In the genomic region with DNA sequence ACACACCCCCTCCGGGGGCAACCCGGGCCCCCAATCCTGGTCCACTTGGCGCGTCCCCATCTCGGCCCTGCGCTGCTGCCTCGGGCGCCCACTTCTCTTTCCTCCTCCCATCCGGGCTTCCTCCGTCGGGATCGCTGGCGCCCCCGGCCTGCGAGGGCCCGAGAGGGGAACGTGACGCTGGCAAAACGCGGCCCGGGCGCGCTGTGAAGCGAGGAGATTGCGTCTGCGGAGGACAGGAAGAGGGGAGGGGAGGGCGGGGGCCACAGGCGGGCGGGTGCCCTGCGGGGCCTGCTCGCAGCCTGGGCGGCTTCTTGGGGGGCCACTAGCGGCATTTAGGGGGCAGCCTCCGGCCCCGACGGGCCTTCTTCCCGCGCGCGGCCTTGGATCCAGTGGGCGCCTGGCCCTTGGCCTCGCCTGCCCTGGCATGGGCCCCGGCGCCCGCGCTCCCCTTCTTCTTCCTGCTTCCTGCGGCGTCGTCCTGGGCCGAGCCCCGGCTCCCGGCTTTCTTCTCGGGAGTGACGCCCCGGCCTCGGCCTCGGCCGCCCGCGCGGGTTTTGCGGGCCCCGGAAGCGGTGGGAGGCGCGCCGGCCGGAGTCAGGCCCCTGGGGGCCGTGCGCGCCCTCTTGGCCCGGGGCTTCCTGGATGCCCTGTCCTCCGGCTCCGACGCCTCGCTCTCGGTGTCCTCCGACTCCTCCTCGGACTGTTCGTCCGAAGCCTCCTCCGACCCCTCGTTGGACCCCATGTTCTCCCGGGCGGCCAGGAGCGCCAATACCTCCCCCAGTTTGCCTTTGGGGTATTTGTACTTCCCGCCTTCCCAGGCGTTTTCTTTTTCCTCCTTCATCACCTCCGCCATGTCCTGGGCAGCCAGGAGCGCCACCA, we compare ENCODE assay signal across 8 cellular contexts. TPM values are rescaled to one million over a fixed set of nuclear protein-coding genes. Genes with fewer than 3 reads are reported as not detected.
DNase-seq lines count a peak whose midpoint lies in the region; ATAC-seq and TF ChIP-seq lines count a peak whose summit lies in the region.

No MANE protein-coding gene starts in this region.

- no peaks in the 10 kb centered on the region for H3K36me3 Mint-ChIP-seq in activated naive CD8-positive, alpha-beta T cell treated with anti-CD3 and anti-CD28 coated beads for 36 hours
- H3K36me3 Mint-ChIP-seq in stimulated activated effector memory CD8-positive, alpha-beta T cell treated with anti-CD3 and anti-CD28 coated beads, Interleukin-12 subunit alpha, Interleukin-12 subunit beta, amount 100 ng/mL, for 72 hours, result peaks cover 5% of the 10 kb centered on the region
- H3K36me3 Mint-ChIP-seq in Caco-2 (ENCODE audit: insufficient read depth, unreplicated experiment), result no peaks in the 10 kb centered on the region

- peak overlapping the region; percentile 78 for H3K4me3 Mint-ChIP-seq in activated naive CD8-positive, alpha-beta T cell treated with anti-CD3 and anti-CD28 coated beads for 36 hours
- H3K4me3 Mint-ChIP-seq in stimulated activated effector memory CD8-positive, alpha-beta T cell treated with anti-CD3 and anti-CD28 coated beads, Interleukin-12 subunit alpha, Interleukin-12 subunit beta, amount 100 ng/mL, for 72 hours, result peak overlapping the region; percentile 57
- H3K4me3 Mint-ChIP-seq in Caco-2 (ENCODE audit: unreplicated experiment), result no peak overlapping the region

- H3K9ac ChIP-seq in iPS-15b (ENCODE audit: low read depth, low read length), result no peak overlapping the region

- intact Hi-C loops in Caco-2 (cut with micrococcal nuclease; ENCODE audit: unreplicated experiment), result no loop called here

- peaks cover 65% of the 10 kb centered on the region for H3K27me3 Mint-ChIP-seq in activated naive CD8-positive, alpha-beta T cell treated with anti-CD3 and anti-CD28 coated beads for 36 hours
- no peaks in the 10 kb centered on the region for H3K27me3 Mint-ChIP-seq in Caco-2 (ENCODE audit: insufficient read depth, unreplicated experiment)

- DNase-seq in RPMI8226, result peak; percentile 36
- DNase-seq in activated naive CD8-positive, alpha-beta T cell treated with anti-CD3 and anti-CD28 coated beads for 36 hours, result peak; percentile 40
- no peak for DNase-seq in stimulated activated effector memory CD8-positive, alpha-beta T cell treated with anti-CD3 and anti-CD28 coated beads, Interleukin-12 subunit alpha, Interleukin-12 subunit beta, amount 100 ng/mL, for 72 hours (ENCODE audit: low spot score in 2 of 2)
- DNase-seq in NOMO-1 treated with dmso at 0.1 percent for 144 hours (lab: John Stamatoyannopoulos, UW; ENCODE audit: unreplicated experiment), result no peak
- DNase-seq in iPS-NIHi7 (ENCODE audit: extremely low spot score), result no peak
- no peak for DNase-seq in Caco-2

- CTCF ChIA-PET in Caco-2 (lab: Charles Lee), result no interaction called here

- H3K4me1 Mint-ChIP-seq in activated naive CD8-positive, alpha-beta T cell treated with anti-CD3 and anti-CD28 coated beads for 36 hours, result peaks cover 20% of the 10 kb centered on the region
- peaks cover 32% of the 10 kb centered on the region for H3K4me1 Mint-ChIP-seq in stimulated activated effector memory CD8-positive, alpha-beta T cell treated with anti-CD3 and anti-CD28 coated beads, Interleukin-12 subunit alpha, Interleukin-12 subunit beta, amount 100 ng/mL, for 72 hours
- no peaks in the 10 kb centered on the region for H3K4me1 Mint-ChIP-seq in Caco-2 (ENCODE audit: low read depth, unreplicated experiment)

- H3K9me3 ChIP-seq in iPS-15b (ENCODE audit: control insufficient read depth, insufficient read depth, low read length) (no peaks in the 10 kb centered on the region), Caco-2 (no peaks in the 10 kb centered on the region)

- H3K36me3 ChIP-seq in iPS-15b (ENCODE audit: control insufficient read depth, insufficient read depth, low read length) (no peaks in the 10 kb centered on the region), Caco-2 (ENCODE audit: control insufficient read depth, insufficient read depth, low read length) (no peaks in the 10 kb centered on the region)

- H3K4me1 ChIP-seq in iPS-15b (ENCODE audit: control insufficient read depth, insufficient read depth, low read length) (no peaks in the 10 kb centered on the region), Caco-2 (no peaks in the 10 kb centered on the region)

- no peak for ATAC-seq in stimulated activated effector memory CD8-positive, alpha-beta T cell treated with anti-CD3 and anti-CD28 coated beads, Interleukin-12 subunit alpha, Interleukin-12 subunit beta, amount 100 ng/mL, for 72 hours
- no peak for ATAC-seq in GM21717 (IDR thresholded peaks at IDR 0.05; ENCODE audit: unreplicated experiment)

- peak overlapping the region; percentile 30 for H3K4me3 ChIP-seq in iPS-15b (ENCODE audit: low read depth, low read length)
- H3K4me3 ChIP-seq in Caco-2 (ENCODE audit: low read depth, low read length), result no peak overlapping the region

- peaks cover 62% of the 10 kb centered on the region for H3K27me3 ChIP-seq in iPS-15b (ENCODE audit: control insufficient read depth, insufficient read depth, low read length)
- H3K27me3 ChIP-seq in Caco-2 (replicated peaks; ENCODE audit: control insufficient read depth, insufficient read depth, low read length), result no peaks in the 10 kb centered on the region

- POLR2A ChIA-PET in Caco-2 (lab: Charles Lee), result no interaction called here

- no peak for TF ChIP-seq CTCF in Caco-2 (IDR thresholded peaks at IDR 0.05; ENCODE audit: insufficient read depth in 1 of 2, low read depth in 1 of 2, low read length in 1 of 2, severe bottlenecking in 1 of 2, unreplicated experiment in 1 of 2)

- H3K9me3 Mint-ChIP-seq in activated naive CD8-positive, alpha-beta T cell treated with anti-CD3 and anti-CD28 coated beads for 36 hours, result no peaks in the 10 kb centered on the region
- no peaks in the 10 kb centered on the region for H3K9me3 Mint-ChIP-seq in stimulated activated effector memory CD8-positive, alpha-beta T cell treated with anti-CD3 and anti-CD28 coated beads, Interleukin-12 subunit alpha, Interleukin-12 subunit beta, amount 100 ng/mL, for 72 hours
- no peaks in the 10 kb centered on the region for H3K9me3 Mint-ChIP-seq in Caco-2 (ENCODE audit: unreplicated experiment)

- no TSS peak for BruUV-seq in Caco-2 (replicated peaks; lab: Mats Ljungman, UMichigan)

- peak overlapping the region; percentile 79 for H3K27ac Mint-ChIP-seq in activated naive CD8-positive, alpha-beta T cell treated with anti-CD3 and anti-CD28 coated beads for 36 hours
- peak overlapping the region; percentile 54 for H3K27ac Mint-ChIP-seq in stimulated activated effector memory CD8-positive, alpha-beta T cell treated with anti-CD3 and anti-CD28 coated beads, Interleukin-12 subunit alpha, Interleukin-12 subunit beta, amount 100 ng/mL, for 72 hours
- no peak overlapping the region for H3K27ac Mint-ChIP-seq in Caco-2 (ENCODE audit: unreplicated experiment)

RNA-seq across cellular contexts. Expression of a gene that starts 2.2 kb away (rescaled TPM):
- total RNA-seq in activated naive CD8-positive, alpha-beta T cell treated with anti-CD3 and anti-CD28 coated beads for 36 hours, result under 1 TPM; 0.21 to 0.26 TPM
- total RNA-seq in Caco-2 (2022), result 0.11 TPM in 1 of 2 replicates, not detected in the other

RNA-seq across cellular contexts. Expression of a gene that starts 22.1 kb away (rescaled TPM):
- total RNA-seq in activated naive CD8-positive, alpha-beta T cell treated with anti-CD3 and anti-CD28 coated beads for 36 hours, result 1 to 10 TPM; 6.0 to 6.3 TPM
- not detected in 2 replicates for total RNA-seq in Caco-2 (2022)

Comparison
In these comparisons a context has a peak if more than half of its experiments do, and no peak if none do; other contexts are left out.
1. DNase-seq: peak in RPMI8226 (single experiment) and activated naive CD8-positive, alpha-beta T cell treated with anti-CD3 and anti-CD28 coated beads for 36 hours (single experiment); none in stimulated activated effector memory CD8-positive, alpha-beta T cell treated with anti-CD3 and anti-CD28 coated beads, Interleukin-12 subunit alpha, Interleukin-12 subunit beta, amount 100 ng/mL, for 72 hours (0 of 2), NOMO-1 treated with dmso at 0.1 percent for 144 hours (single experiment), iPS-NIHi7 (single experiment) and Caco-2 (0 of 2).